ENCODE assay signal across 8 cellular contexts in the genomic region with DNA sequence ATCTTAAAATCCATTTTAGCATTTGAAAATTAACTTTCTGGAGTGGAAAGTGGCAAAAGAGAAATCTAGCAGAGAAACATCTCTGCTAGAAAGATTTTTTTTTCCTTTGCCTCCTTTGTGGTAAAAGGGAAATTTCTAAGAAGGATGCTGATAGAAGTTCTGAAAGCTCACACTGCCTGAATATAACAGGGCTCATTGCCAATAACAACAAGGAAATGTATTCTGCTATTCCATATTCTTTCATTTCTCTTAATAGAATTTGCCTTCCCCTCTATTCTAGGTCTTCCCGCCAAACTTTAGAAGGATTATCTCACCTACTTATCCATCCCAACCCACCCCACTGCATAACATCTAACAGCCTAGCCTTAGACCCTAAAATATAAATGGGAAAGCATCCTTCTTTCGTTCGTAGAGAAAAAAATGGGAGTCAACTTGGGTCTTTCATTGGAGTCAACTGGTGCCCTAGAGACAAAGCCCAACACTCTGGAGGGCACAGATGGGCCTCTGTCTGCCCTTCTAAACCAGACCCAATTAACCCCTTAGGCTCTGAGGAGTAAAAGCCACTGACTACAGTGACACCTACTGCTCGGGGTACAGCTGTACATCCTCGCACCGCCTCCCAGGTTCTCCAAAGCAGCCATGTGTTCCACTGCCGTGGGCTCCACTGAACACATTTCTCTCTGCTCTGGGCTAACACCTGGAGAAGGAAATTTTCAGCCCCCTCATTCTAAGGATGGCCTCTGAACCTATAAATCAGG.
A peak's percentile ranks its signal among the peaks of the same experiment; 100 is the strongest.
DNase-seq lines count a peak whose midpoint lies in the region; ATAC-seq and TF ChIP-seq lines count a peak whose summit lies in the region.

No MANE protein-coding gene starts in this region.

- 55 to 67% (median 60%) methylated on average over 7 of the region's 7 CpGs for WGBS in heart left ventricle, 4 donors

- DNase-seq in heart left ventricle (no peak), Right ventricle myocardium inferior (ENCODE audit: missing footprints) (no peak), NCI-H2171 (lab: John Stamatoyannopoulos, UW) (peak; percentile 42), left kidney (ENCODE audit: low read depth, low spot score) (peak; percentile 83), OCI-M2 (lab: John Stamatoyannopoulos, UW; ENCODE audit: unreplicated experiment) (no peak), 8988T (no peak)
- DNase-seq in activated naive CD8-positive, alpha-beta T cell treated with anti-CD3 and anti-CD28 coated beads, Interleukin-2, amount 50 U/mL, for 24 hours: no peak

- intact Hi-C loops in heart left ventricle (cut with DNase I): loop anchor here (1.0 to 10.0 kb wide), 13 partner anchors 42 to 318 kb away; a partner anchor contains a TSS
- intact Hi-C loops in Right ventricle myocardium inferior (cut with DNase I): loop anchor here (5.0 kb wide), 2 partner anchors 102 to 318 kb away; a partner anchor contains a TSS

- H3K27ac Mint-ChIP-seq in activated naive CD8-positive, alpha-beta T cell treated with anti-CD3 and anti-CD28 coated beads, Interleukin-2, amount 50 U/mL, for 24 hours: no peak overlapping the region

- no peaks in the 10 kb centered on the region for H3K27me3 ChIP-seq in heart left ventricle

- ATAC-seq in heart left ventricle (peak in 3 of 4 donors; percentile 24 to 27 (median 26)), Right ventricle myocardium inferior (no peak), GM21717 (IDR thresholded peaks at IDR 0.05; ENCODE audit: unreplicated experiment) (no peak)
- ATAC-seq in activated naive CD8-positive, alpha-beta T cell treated with anti-CD3 and anti-CD28 coated beads, Interleukin-2, amount 50 U/mL, for 24 hours: peak; percentile 67

- H3K9me3 Mint-ChIP-seq in activated naive CD8-positive, alpha-beta T cell treated with anti-CD3 and anti-CD28 coated beads, Interleukin-2, amount 50 U/mL, for 24 hours: no peaks in the 10 kb centered on the region

- no peaks in the 10 kb centered on the region for H3K9me3 ChIP-seq in heart left ventricle

- H3K4me3 Mint-ChIP-seq in activated naive CD8-positive, alpha-beta T cell treated with anti-CD3 and anti-CD28 coated beads, Interleukin-2, amount 50 U/mL, for 24 hours: peak overlapping the region; percentile 60

- H3K4me3 ChIP-seq in heart left ventricle: peak overlapping the region in 10 of 12 donors; percentile 20 to 59 (median 46)

- H3K4me1 Mint-ChIP-seq in activated naive CD8-positive, alpha-beta T cell treated with anti-CD3 and anti-CD28 coated beads, Interleukin-2, amount 50 U/mL, for 24 hours: peaks cover 59% of the 10 kb centered on the region

- H3K36me3 ChIP-seq in heart left ventricle: no peaks in the 10 kb centered on the region

- H3K36me3 Mint-ChIP-seq in activated naive CD8-positive, alpha-beta T cell treated with anti-CD3 and anti-CD28 coated beads, Interleukin-2, amount 50 U/mL, for 24 hours (ENCODE audit: low read depth): no peaks in the 10 kb centered on the region

- H3K4me1 ChIP-seq in heart left ventricle: peaks cover 0 to 60% (median 28%) of the 10 kb centered on the region in 12 donors

- no peak for TF ChIP-seq POLR2A in heart left ventricle (IDR thresholded peaks at IDR 0.05)

- peak overlapping the region in 10 of 12 donors; percentile 17 to 79 (median 56) for H3K27ac ChIP-seq in heart left ventricle

- TF ChIP-seq CTCF in heart left ventricle (IDR thresholded peaks at IDR 0.05): peak in 9 of 12 donors; percentile 5 to 53 (median 26)

- H3K27me3 Mint-ChIP-seq in activated naive CD8-positive, alpha-beta T cell treated with anti-CD3 and anti-CD28 coated beads, Interleukin-2, amount 50 U/mL, for 24 hours: peaks cover 14% of the 10 kb centered on the region

Comparison
In these comparisons a context has a peak if more than half of its experiments do, and no peak if none do; other contexts are left out.
1. ATAC-seq: peak in heart left ventricle (3 of 4) and activated naive CD8-positive, alpha-beta T cell treated with anti-CD3 and anti-CD28 coated beads, Interleukin-2, amount 50 U/mL, for 24 hours (single experiment); none in Right ventricle myocardium inferior (single experiment) and GM21717 (single experiment).
2. DNase-seq: peak in NCI-H2171 (single experiment) and left kidney (single experiment); none in heart left ventricle (0 of 5), Right ventricle myocardium inferior (single experiment), activated naive CD8-positive, alpha-beta T cell treated with anti-CD3 and anti-CD28 coated beads, Interleukin-2, amount 50 U/mL, for 24 hours (single experiment), OCI-M2 (single experiment) and 8988T (single experiment).